Comparison of ENCODE assay signal across 1 cellular context in genomic region chr19:4531562-4532165, GRCh38.
TF ChIP-seq lines count a peak whose summit lies in the region.

No MANE protein-coding gene starts in this region.

TF ChIP-seq in HepG2, 621 proteins besides CTCF, POLR2A, EP300 and RAD21 (continued from another document and continues in another):
- TF ChIP-seq, protein P1, sequence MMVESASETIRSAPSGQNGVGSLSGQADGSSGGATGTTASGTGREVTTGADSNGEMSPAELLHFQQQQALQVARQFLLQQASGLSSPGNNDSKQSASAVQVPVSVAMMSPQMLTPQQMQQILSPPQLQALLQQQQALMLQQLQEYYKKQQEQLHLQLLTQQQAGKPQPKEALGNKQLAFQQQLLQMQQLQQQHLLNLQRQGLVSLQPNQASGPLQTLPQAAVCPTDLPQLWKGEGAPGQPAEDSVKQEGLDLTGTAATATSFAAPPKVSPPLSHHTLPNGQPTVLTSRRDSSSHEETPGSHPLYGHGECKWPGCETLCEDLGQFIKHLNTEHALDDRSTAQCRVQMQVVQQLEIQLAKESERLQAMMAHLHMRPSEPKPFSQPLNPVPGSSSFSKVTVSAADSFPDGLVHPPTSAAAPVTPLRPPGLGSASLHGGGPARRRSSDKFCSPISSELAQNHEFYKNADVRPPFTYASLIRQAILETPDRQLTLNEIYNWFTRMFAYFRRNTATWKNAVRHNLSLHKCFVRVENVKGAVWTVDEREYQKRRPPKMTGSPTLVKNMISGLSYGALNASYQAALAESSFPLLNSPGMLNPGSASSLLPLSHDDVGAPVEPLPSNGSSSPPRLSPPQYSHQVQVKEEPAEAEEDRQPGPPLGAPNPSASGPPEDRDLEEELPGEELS (CRISPR knock-in tag; IDR thresholded peaks at IDR 0.05) = 0 out of 2 replicates have a peak, but pooled peaks have one; percentile 33
- TF ChIP-seq RXRA (CRISPR knock-in tag; IDR thresholded peaks at IDR 0.05) = peak; percentile 84
- no peak for TF ChIP-seq SOX13 (IDR thresholded peaks at IDR 0.05)
- peak in 1 of 2 experiments; percentile 47; a peak in 1 of 4 replicates for TF ChIP-seq SOX13 (CRISPR knock-in tag; conservative IDR thresholded peaks at IDR 0.05 in 1 of 2, IDR thresholded peaks at IDR 0.05 in 1 of 2)
- TF ChIP-seq ZMAT3 (CRISPR knock-in tag; conservative IDR thresholded peaks at IDR 0.05) = peak; percentile 83; the same call in 1 of the 2 replicates
- peak; percentile 54 for TF ChIP-seq SOX5 (CRISPR knock-in tag; IDR thresholded peaks at IDR 0.05; ENCODE audit: borderline replicate concordance)
- peak; percentile 92 for TF ChIP-seq MLX (CRISPR knock-in tag; IDR thresholded peaks at IDR 0.05)
- no peak for TF ChIP-seq CREB3 (CRISPR knock-in tag; IDR thresholded peaks at IDR 0.05)
- TF ChIP-seq CSRNP1 (CRISPR knock-in tag; IDR thresholded peaks at IDR 0.05) = peak; percentile 56; the same call in 1 of the 2 replicates
- no peak for TF ChIP-seq BATF2 (CRISPR knock-in tag; IDR thresholded peaks at IDR 0.05)
- TF ChIP-seq PTBP1 (IDR thresholded peaks at IDR 0.05; ENCODE audit: low read depth, low read length, poor library complexity, severe bottlenecking) = no peak
- peak; percentile 65; the same call in 1 of the 2 replicates for TF ChIP-seq ZBTB7B (CRISPR knock-in tag; IDR thresholded peaks at IDR 0.05)
- TF ChIP-seq ZNF703 (CRISPR knock-in tag; IDR thresholded peaks at IDR 0.05; ENCODE audit: borderline replicate concordance) = no peak
- peak; percentile 71; the same call in 1 of the 2 replicates for TF ChIP-seq KDM4B (CRISPR knock-in tag; IDR thresholded peaks at IDR 0.05)
- no peak for TF ChIP-seq MED8 (CRISPR knock-in tag; IDR thresholded peaks at IDR 0.05; ENCODE audit: insufficient replicate concordance)
- no peak; the same call in 1 of the 2 replicates for TF ChIP-seq IRX3 (CRISPR knock-in tag; IDR thresholded peaks at IDR 0.05; ENCODE audit: borderline replicate concordance, low read depth)
- TF ChIP-seq, protein P2, sequence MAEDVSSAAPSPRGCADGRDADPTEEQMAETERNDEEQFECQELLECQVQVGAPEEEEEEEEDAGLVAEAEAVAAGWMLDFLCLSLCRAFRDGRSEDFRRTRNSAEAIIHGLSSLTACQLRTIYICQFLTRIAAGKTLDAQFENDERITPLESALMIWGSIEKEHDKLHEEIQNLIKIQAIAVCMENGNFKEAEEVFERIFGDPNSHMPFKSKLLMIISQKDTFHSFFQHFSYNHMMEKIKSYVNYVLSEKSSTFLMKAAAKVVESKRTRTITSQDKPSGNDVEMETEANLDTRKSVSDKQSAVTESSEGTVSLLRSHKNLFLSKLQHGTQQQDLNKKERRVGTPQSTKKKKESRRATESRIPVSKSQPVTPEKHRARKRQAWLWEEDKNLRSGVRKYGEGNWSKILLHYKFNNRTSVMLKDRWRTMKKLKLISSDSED (CRISPR knock-in tag; IDR thresholded peaks at IDR 0.05) = no peak
- no peak for TF ChIP-seq ZNF256 (CRISPR knock-in tag; conservative IDR thresholded peaks at IDR 0.05)
- TF ChIP-seq PHF5A (CRISPR knock-in tag; IDR thresholded peaks at IDR 0.05; ENCODE audit: low read depth, unreplicated experiment) = no peak
- TF ChIP-seq ZNF333 (CRISPR knock-in tag; IDR thresholded peaks at IDR 0.05; ENCODE audit: borderline replicate concordance) = no peak
- TF ChIP-seq ZNF274 (CRISPR knock-in tag; IDR thresholded peaks at IDR 0.05) = peak; percentile 80
- no peak for TF ChIP-seq AHR (CRISPR knock-in tag; IDR thresholded peaks at IDR 0.05)
- no peak for TF ChIP-seq PAWR (CRISPR knock-in tag; IDR thresholded peaks at IDR 0.05; ENCODE audit: borderline replicate concordance)
- TF ChIP-seq KDM3A (CRISPR knock-in tag; IDR thresholded peaks at IDR 0.05; ENCODE audit: low read depth) = peak; percentile 71
- no peak for TF ChIP-seq YY1 (IDR thresholded peaks at IDR 0.05; ENCODE audit: insufficient read depth, insufficient replicate concordance, low read depth, low read length)
- no peak for TF ChIP-seq TBL1XR1 (IDR thresholded peaks at IDR 0.05; ENCODE audit: borderline replicate concordance, low read length, partially characterized antibody)
- no peak for TF ChIP-seq NFE2L1 (CRISPR knock-in tag; IDR thresholded peaks at IDR 0.05; ENCODE audit: borderline replicate concordance)
- TF ChIP-seq, protein P3, sequence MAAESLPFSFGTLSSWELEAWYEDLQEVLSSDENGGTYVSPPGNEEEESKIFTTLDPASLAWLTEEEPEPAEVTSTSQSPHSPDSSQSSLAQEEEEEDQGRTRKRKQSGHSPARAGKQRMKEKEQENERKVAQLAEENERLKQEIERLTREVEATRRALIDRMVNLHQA (CRISPR knock-in tag; IDR thresholded peaks at IDR 0.05) = no peak
- TF ChIP-seq, protein P4, sequence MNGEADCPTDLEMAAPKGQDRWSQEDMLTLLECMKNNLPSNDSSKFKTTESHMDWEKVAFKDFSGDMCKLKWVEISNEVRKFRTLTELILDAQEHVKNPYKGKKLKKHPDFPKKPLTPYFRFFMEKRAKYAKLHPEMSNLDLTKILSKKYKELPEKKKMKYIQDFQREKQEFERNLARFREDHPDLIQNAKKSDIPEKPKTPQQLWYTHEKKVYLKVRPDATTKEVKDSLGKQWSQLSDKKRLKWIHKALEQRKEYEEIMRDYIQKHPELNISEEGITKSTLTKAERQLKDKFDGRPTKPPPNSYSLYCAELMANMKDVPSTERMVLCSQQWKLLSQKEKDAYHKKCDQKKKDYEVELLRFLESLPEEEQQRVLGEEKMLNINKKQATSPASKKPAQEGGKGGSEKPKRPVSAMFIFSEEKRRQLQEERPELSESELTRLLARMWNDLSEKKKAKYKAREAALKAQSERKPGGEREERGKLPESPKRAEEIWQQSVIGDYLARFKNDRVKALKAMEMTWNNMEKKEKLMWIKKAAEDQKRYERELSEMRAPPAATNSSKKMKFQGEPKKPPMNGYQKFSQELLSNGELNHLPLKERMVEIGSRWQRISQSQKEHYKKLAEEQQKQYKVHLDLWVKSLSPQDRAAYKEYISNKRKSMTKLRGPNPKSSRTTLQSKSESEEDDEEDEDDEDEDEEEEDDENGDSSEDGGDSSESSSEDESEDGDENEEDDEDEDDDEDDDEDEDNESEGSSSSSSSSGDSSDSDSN (CRISPR knock-in tag; IDR thresholded peaks at IDR 0.05) = peak; percentile 71
- no peak for TF ChIP-seq CCAR2 (optimal IDR thresholded peaks at IDR 0.05; ENCODE audit: low read depth, low read length)
- TF ChIP-seq MAZ (IDR thresholded peaks at IDR 0.05; ENCODE audit: borderline replicate concordance, low read depth, low read length) = no peak
- peak; percentile 67; the same call in 1 of the 2 replicates for TF ChIP-seq MAZ (CRISPR knock-in tag; IDR thresholded peaks at IDR 0.05; ENCODE audit: low read depth)
- TF ChIP-seq LCORL (IDR thresholded peaks at IDR 0.05) = no peak
- TF ChIP-seq LCORL (CRISPR knock-in tag; IDR thresholded peaks at IDR 0.05) = peak; percentile 65
- peak; percentile 81; the same call in 1 of the 2 replicates for TF ChIP-seq ZNF557 (CRISPR knock-in tag; IDR thresholded peaks at IDR 0.05)
- TF ChIP-seq ZBTB2 (CRISPR knock-in tag; IDR thresholded peaks at IDR 0.05; ENCODE audit: low read depth) = no peak
- no peak for TF ChIP-seq ELF4 (CRISPR knock-in tag; IDR thresholded peaks at IDR 0.05; ENCODE audit: borderline replicate concordance)
- TF ChIP-seq, protein P5, sequence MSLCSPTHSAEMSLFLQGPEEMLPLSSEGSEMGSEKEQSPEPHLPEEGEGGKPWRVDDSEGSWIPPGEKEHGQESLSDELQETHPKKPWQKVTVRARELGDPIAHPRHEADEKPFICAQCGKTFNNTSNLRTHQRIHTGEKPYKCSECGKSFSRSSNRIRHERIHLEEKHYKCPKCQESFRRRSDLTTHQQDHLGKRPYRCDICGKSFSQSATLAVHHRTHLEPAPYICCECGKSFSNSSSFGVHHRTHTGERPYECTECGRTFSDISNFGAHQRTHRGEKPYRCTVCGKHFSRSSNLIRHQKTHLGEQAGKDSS (CRISPR knock-in tag; IDR thresholded peaks at IDR 0.05; ENCODE audit: borderline replicate concordance, low read depth) = peak; percentile 65; the same call in 1 of the 2 replicates
- TF ChIP-seq ZNF644 (CRISPR knock-in tag; IDR thresholded peaks at IDR 0.05; ENCODE audit: low read depth) = peak; percentile 20; the same call in 1 of the 2 replicates
- TF ChIP-seq, protein P6, sequence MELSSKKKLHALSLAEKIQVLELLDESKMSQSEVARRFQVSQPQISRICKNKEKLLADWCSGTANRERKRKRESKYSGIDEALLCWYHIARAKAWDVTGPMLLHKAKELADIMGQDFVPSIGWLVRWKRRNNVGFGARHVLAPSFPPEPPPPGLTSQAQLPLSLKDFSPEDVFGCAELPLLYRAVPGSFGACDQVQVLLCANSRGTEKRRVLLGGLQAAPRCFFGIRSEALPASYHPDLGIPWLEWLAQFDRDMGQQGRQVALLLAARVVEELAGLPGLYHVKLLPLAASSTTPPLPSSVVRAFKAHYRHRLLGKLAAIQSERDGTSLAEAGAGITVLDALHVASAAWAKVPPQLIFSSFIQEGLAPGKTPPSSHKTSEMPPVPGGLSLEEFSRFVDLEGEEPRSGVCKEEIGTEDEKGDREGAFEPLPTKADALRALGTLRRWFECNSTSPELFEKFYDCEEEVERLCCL (CRISPR knock-in tag; IDR thresholded peaks at IDR 0.05; ENCODE audit: borderline replicate concordance) = no peak
- no peak for TF ChIP-seq CENPBD1 (CRISPR knock-in tag; IDR thresholded peaks at IDR 0.05; ENCODE audit: borderline replicate concordance, low read depth)
- no peak for TF ChIP-seq TSC22D2 (CRISPR knock-in tag; IDR thresholded peaks at IDR 0.05; ENCODE audit: borderline replicate concordance)
- no peak for TF ChIP-seq SMYD3 (CRISPR knock-in tag; IDR thresholded peaks at IDR 0.05)
- TF ChIP-seq, protein P7, sequence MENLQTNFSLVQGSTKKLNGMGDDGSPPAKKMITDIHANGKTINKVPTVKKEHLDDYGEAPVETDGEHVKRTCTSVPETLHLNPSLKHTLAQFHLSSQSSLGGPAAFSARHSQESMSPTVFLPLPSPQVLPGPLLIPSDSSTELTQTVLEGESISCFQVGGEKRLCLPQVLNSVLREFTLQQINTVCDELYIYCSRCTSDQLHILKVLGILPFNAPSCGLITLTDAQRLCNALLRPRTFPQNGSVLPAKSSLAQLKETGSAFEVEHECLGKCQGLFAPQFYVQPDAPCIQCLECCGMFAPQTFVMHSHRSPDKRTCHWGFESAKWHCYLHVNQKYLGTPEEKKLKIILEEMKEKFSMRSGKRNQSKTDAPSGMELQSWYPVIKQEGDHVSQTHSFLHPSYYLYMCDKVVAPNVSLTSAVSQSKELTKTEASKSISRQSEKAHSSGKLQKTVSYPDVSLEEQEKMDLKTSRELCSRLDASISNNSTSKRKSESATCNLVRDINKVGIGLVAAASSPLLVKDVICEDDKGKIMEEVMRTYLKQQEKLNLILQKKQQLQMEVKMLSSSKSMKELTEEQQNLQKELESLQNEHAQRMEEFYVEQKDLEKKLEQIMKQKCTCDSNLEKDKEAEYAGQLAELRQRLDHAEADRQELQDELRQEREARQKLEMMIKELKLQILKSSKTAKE (CRISPR knock-in tag; IDR thresholded peaks at IDR 0.05; ENCODE audit: borderline replicate concordance) = no peak
